1 cellular context compared by ENCODE assay signal in the genomic region with DNA sequence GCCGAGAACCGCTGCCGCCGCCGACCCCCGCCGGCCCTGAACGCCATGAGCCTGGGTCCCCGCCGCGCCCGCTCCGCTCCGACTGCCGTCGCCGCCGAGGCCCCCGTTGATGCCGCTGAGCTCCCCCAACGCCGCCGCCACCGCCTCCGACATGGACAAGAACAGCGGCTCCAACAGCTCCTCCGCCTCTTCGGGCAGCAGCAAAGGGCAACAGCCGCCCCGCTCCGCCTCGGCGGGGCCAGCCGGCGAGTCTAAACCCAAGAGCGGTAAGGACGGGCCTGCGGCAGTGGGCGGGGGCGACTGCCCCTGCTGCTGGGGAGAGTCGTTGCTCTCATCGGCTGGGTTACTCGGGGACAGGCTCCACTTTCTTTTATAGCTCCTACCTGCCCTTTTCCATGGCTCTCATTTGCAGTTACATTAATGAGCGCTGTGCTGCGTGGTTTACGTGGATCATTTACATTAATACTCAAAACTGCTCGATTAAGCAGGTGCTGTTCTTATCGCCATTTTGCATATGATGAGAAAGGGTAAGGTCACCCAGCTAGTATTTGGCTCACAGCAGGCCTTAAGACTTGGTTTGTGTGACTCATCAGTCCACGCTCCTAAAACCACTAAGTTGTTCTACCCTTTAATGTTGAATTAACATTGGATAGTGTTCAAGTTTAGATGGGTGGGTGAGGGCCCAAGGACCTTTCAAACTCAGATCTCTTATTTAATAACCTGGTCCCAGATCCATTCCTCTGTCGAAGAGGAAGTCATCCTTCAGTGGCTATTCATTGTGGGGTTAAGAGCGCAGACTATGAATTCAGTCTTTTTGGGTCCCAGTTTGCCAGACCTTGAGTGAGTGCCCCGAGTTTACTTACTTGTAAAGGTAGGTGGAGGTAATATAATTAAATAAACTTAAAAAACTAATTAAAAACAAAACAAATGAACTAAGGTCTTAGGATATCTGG.
TF ChIP-seq lines count a peak whose summit lies in the region.

No MANE protein-coding gene starts in this region.

TF ChIP-seq in HepG2, 621 proteins besides CTCF, POLR2A, EP300 and RAD21 (continued from another document and continues in another):
- TF ChIP-seq, protein P1, sequence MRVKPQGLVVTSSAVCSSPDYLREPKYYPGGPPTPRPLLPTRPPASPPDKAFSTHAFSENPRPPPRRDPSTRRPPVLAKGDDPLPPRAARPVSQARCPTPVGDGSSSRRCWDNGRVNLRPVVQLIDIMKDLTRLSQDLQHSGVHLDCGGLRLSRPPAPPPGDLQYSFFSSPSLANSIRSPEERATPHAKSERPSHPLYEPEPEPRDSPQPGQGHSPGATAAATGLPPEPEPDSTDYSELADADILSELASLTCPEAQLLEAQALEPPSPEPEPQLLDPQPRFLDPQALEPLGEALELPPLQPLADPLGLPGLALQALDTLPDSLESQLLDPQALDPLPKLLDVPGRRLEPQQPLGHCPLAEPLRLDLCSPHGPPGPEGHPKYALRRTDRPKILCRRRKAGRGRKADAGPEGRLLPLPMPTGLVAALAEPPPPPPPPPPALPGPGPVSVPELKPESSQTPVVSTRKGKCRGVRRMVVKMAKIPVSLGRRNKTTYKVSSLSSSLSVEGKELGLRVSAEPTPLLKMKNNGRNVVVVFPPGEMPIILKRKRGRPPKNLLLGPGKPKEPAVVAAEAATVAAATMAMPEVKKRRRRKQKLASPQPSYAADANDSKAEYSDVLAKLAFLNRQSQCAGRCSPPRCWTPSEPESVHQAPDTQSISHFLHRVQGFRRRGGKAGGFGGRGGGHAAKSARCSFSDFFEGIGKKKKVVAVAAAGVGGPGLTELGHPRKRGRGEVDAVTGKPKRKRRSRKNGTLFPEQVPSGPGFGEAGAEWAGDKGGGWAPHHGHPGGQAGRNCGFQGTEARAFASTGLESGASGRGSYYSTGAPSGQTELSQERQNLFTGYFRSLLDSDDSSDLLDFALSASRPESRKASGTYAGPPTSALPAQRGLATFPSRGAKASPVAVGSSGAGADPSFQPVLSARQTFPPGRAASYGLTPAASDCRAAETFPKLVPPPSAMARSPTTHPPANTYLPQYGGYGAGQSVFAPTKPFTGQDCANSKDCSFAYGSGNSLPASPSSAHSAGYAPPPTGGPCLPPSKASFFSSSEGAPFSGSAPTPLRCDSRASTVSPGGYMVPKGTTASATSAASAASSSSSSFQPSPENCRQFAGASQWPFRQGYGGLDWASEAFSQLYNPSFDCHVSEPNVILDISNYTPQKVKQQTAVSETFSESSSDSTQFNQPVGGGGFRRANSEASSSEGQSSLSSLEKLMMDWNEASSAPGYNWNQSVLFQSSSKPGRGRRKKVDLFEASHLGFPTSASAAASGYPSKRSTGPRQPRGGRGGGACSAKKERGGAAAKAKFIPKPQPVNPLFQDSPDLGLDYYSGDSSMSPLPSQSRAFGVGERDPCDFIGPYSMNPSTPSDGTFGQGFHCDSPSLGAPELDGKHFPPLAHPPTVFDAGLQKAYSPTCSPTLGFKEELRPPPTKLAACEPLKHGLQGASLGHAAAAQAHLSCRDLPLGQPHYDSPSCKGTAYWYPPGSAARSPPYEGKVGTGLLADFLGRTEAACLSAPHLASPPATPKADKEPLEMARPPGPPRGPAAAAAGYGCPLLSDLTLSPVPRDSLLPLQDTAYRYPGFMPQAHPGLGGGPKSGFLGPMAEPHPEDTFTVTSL (CRISPR knock-in tag; IDR thresholded peaks at IDR 0.05; ENCODE audit: borderline replicate concordance), result no peak
- TF ChIP-seq, protein P2, sequence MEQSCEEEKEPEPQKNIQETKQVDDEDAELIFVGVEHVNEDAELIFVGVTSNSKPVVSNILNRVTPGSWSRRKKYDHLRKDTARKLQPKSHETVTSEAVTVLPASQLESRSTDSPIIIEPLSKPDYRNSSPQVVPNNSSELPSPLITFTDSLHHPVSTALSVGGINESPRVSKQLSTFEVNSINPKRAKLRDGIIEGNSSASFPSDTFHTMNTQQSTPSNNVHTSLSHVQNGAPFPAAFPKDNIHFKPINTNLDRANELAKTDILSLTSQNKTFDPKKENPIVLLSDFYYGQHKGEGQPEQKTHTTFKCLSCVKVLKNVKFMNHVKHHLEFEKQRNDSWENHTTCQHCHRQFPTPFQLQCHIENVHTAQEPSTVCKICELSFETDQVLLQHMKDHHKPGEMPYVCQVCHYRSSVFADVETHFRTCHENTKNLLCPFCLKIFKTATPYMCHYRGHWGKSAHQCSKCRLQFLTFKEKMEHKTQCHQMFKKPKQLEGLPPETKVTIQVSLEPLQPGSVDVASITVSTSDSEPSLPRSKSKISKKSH (CRISPR knock-in tag; IDR thresholded peaks at IDR 0.05; ENCODE audit: borderline replicate concordance), result no peak
- TF ChIP-seq, protein P3, sequence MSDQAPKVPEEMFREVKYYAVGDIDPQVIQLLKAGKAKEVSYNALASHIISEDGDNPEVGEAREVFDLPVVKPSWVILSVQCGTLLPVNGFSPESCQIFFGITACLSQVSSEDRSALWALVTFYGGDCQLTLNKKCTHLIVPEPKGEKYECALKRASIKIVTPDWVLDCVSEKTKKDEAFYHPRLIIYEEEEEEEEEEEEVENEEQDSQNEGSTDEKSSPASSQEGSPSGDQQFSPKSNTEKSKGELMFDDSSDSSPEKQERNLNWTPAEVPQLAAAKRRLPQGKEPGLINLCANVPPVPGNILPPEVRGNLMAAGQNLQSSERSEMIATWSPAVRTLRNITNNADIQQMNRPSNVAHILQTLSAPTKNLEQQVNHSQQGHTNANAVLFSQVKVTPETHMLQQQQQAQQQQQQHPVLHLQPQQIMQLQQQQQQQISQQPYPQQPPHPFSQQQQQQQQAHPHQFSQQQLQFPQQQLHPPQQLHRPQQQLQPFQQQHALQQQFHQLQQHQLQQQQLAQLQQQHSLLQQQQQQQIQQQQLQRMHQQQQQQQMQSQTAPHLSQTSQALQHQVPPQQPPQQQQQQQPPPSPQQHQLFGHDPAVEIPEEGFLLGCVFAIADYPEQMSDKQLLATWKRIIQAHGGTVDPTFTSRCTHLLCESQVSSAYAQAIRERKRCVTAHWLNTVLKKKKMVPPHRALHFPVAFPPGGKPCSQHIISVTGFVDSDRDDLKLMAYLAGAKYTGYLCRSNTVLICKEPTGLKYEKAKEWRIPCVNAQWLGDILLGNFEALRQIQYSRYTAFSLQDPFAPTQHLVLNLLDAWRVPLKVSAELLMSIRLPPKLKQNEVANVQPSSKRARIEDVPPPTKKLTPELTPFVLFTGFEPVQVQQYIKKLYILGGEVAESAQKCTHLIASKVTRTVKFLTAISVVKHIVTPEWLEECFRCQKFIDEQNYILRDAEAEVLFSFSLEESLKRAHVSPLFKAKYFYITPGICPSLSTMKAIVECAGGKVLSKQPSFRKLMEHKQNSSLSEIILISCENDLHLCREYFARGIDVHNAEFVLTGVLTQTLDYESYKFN (CRISPR knock-in tag; conservative IDR thresholded peaks at IDR 0.05), result no peak
- TF ChIP-seq HES4 (CRISPR knock-in tag; IDR thresholded peaks at IDR 0.05; ENCODE audit: borderline replicate concordance) (no peak), ZNF260 (CRISPR knock-in tag; IDR thresholded peaks at IDR 0.05; ENCODE audit: borderline replicate concordance, low read depth) (no peak), CC2D1A (CRISPR knock-in tag; IDR thresholded peaks at IDR 0.05) (no peak), PATZ1 (CRISPR knock-in tag; IDR thresholded peaks at IDR 0.05) (no peak; the same call in 1 of the 2 replicates), SNAPC2 (CRISPR knock-in tag; IDR thresholded peaks at IDR 0.05) (no peak), CBX2 (IDR thresholded peaks at IDR 0.05; ENCODE audit: low read depth, low read length) (no peak), CBX2 (CRISPR knock-in tag; IDR thresholded peaks at IDR 0.05; ENCODE audit: low read depth) (no peak), KLF16 (CRISPR knock-in tag; IDR thresholded peaks at IDR 0.05) (no peak), TRIM24 (CRISPR knock-in tag; IDR thresholded peaks at IDR 0.05) (no peak), CREBL2 (CRISPR knock-in tag; IDR thresholded peaks at IDR 0.05; ENCODE audit: borderline replicate concordance) (no peak), ARNT2 (CRISPR knock-in tag; IDR thresholded peaks at IDR 0.05; ENCODE audit: low read depth) (no peak), HHEX (CRISPR knock-in tag; IDR thresholded peaks at IDR 0.05) (no peak), PBX2 (CRISPR knock-in tag; IDR thresholded peaks at IDR 0.05) (no peak), ZBTB1 (CRISPR knock-in tag; IDR thresholded peaks at IDR 0.05; ENCODE audit: borderline replicate concordance) (no peak), HIVEP1 (CRISPR knock-in tag; IDR thresholded peaks at IDR 0.05) (peak; percentile 63; the same call in 1 of the 2 replicates)
- TF ChIP-seq, protein P4, sequence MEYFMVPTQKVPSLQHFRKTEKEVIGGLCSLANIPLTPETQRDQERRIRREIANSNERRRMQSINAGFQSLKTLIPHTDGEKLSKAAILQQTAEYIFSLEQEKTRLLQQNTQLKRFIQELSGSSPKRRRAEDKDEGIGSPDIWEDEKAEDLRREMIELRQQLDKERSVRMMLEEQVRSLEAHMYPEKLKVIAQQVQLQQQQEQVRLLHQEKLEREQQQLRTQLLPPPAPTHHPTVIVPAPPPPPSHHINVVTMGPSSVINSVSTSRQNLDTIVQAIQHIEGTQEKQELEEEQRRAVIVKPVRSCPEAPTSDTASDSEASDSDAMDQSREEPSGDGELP (IDR thresholded peaks at IDR 0.05; ENCODE audit: borderline replicate concordance, low read depth), result no peak
- TF ChIP-seq, protein P5, sequence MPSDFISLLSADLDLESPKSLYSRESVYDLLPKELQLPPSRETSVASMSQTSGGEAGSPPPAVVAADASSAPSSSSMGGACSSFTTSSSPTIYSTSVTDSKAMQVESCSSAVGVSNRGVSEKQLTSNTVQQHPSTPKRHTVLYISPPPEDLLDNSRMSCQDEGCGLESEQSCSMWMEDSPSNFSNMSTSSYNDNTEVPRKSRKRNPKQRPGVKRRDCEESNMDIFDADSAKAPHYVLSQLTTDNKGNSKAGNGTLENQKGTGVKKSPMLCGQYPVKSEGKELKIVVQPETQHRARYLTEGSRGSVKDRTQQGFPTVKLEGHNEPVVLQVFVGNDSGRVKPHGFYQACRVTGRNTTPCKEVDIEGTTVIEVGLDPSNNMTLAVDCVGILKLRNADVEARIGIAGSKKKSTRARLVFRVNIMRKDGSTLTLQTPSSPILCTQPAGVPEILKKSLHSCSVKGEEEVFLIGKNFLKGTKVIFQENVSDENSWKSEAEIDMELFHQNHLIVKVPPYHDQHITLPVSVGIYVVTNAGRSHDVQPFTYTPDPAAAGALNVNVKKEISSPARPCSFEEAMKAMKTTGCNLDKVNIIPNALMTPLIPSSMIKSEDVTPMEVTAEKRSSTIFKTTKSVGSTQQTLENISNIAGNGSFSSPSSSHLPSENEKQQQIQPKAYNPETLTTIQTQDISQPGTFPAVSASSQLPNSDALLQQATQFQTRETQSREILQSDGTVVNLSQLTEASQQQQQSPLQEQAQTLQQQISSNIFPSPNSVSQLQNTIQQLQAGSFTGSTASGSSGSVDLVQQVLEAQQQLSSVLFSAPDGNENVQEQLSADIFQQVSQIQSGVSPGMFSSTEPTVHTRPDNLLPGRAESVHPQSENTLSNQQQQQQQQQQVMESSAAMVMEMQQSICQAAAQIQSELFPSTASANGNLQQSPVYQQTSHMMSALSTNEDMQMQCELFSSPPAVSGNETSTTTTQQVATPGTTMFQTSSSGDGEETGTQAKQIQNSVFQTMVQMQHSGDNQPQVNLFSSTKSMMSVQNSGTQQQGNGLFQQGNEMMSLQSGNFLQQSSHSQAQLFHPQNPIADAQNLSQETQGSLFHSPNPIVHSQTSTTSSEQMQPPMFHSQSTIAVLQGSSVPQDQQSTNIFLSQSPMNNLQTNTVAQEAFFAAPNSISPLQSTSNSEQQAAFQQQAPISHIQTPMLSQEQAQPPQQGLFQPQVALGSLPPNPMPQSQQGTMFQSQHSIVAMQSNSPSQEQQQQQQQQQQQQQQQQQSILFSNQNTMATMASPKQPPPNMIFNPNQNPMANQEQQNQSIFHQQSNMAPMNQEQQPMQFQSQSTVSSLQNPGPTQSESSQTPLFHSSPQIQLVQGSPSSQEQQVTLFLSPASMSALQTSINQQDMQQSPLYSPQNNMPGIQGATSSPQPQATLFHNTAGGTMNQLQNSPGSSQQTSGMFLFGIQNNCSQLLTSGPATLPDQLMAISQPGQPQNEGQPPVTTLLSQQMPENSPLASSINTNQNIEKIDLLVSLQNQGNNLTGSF (CRISPR knock-in tag; IDR thresholded peaks at IDR 0.05), result no peak
- TF ChIP-seq, protein P6, sequence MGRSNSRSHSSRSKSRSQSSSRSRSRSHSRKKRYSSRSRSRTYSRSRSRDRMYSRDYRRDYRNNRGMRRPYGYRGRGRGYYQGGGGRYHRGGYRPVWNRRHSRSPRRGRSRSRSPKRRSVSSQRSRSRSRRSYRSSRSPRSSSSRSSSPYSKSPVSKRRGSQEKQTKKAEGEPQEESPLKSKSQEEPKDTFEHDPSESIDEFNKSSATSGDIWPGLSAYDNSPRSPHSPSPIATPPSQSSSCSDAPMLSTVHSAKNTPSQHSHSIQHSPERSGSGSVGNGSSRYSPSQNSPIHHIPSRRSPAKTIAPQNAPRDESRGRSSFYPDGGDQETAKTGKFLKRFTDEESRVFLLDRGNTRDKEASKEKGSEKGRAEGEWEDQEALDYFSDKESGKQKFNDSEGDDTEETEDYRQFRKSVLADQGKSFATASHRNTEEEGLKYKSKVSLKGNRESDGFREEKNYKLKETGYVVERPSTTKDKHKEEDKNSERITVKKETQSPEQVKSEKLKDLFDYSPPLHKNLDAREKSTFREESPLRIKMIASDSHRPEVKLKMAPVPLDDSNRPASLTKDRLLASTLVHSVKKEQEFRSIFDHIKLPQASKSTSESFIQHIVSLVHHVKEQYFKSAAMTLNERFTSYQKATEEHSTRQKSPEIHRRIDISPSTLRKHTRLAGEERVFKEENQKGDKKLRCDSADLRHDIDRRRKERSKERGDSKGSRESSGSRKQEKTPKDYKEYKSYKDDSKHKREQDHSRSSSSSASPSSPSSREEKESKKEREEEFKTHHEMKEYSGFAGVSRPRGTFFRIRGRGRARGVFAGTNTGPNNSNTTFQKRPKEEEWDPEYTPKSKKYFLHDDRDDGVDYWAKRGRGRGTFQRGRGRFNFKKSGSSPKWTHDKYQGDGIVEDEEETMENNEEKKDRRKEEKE (IDR thresholded peaks at IDR 0.05), result no peak
